Comparison of ENCODE assay signal across 28 cellular contexts in the genomic region with DNA sequence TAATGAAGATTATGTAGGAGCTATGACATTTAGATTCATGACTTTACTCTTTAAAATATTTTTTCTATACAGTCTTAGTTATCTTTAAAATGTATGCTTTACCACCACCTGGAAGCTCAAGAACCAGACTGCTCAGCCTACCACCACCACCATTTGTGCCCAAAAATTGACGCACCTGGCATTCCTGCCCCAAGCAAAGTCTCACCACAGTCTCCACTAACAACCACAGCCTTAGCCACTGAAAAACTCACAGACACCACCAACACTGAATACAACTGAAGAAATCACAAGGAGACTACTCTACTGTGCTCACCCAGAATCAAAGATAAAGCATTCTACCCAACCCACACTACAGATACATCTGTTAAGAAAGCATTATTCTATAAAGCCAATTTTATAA.
"Had no signal": no experiment of that assay in that cellular context is flagged by ENCODE, and none has a peak within 500 bp of the region (broad histone marks: within the 10 kb centered on the region; RNA-seq: fewer than 3 reads in every experiment).

No MANE protein-coding gene starts in this region.

- H3K79me2 ChIP-seq: parathyroid adenoma had no signal

- H3K4me3 ChIP-seq: neural progenitor cell, ovary, psoas muscle, right lobe of liver, sigmoid colon, smooth muscle cell, spleen, suprapubic skin, testis, tibial artery, transverse colon, upper lobe of right lung, uterus had no signal

- ATAC-seq: natural killer cell; psoas muscle; right cardiac atrium; stimulated activated memory B cell treated with anti-CD40 and anti-IgM and Interleukin-4, amounts not matched to agents 10 μg/mL and 1 μg/mL and 100 μg/mL, for 72 hours; stimulated activated naive CD8-positive, alpha-beta T cell treated with anti-CD3 and anti-CD28 coated beads, Interleukin-15, amount 100 ng/mL, for 72 hours; stimulated activated naive CD8-positive, alpha-beta T cell treated with anti-CD3 and anti-CD28 coated beads, Interleukin-15, Interleukin-2, amounts not matched to agents 100 U/mL and 50 U/mL, for 24 hours; upper lobe of right lung had no signal

- H2AFZ ChIP-seq: neural progenitor cell, parathyroid adenoma had no signal

- H3K9ac ChIP-seq: neural progenitor cell, parathyroid adenoma had no signal

- H3K27ac ChIP-seq: neural progenitor cell, ovary, parathyroid adenoma, psoas muscle, right lobe of liver, sigmoid colon, spleen, suprapubic skin, testis, tibial artery, transverse colon, upper lobe of right lung, uterus had no signal

- H3K9me3 ChIP-seq: ovary, right lobe of liver, testis, upper lobe of right lung, uterus had no signal

- DNase-seq: natural killer cell; occipital lobe; ovary; posterior cingulate gyrus; psoas muscle; right cardiac atrium; right lobe of liver; sigmoid colon; spleen; stimulated activated CD4-positive, alpha-beta T cell treated with anti-CD3 and anti-CD28 coated beads, Interleukin-12 subunit alpha, Interleukin-12 subunit beta, amount 100 ng/mL, for 4 hours; stimulated activated CD4-positive, alpha-beta T cell treated with anti-CD3 and anti-CD28 coated beads, Interleukin-1b, Interleukin-23, amount 100 ng/mL, for 48 hours; stimulated activated CD4-positive, alpha-beta T cell treated with anti-CD3 and anti-CD28 coated beads, Interleukin-4, amount 100 ng/mL, for 1 hour; stimulated activated CD4-positive, alpha-beta T cell treated with anti-CD3 and anti-CD28 coated beads, Interleukin-4, amount 100 ng/mL, for 4 hours; stimulated activated CD8-positive, alpha-beta memory T cell treated with anti-CD3 and anti-CD28 coated beads, Interleukin-4, amount 100 ng/mL, for 48 hours; stimulated activated naive CD4-positive, alpha-beta T cell; stimulated activated naive CD8-positive, alpha-beta T cell treated with anti-CD3 and anti-CD28 coated beads, Interleukin-15, amount 100 ng/mL, for 72 hours; stimulated activated naive CD8-positive, alpha-beta T cell treated with anti-CD3 and anti-CD28 coated beads, Interleukin-15, Interleukin-2, amounts not matched to agents 100 U/mL and 50 U/mL, for 24 hours; substantia nigra; testis; tibial artery; transverse colon; upper lobe of right lung; uterus had no signal

- H3K36me3 ChIP-seq: neural progenitor cell, ovary, right lobe of liver, sigmoid colon, spleen, suprapubic skin, tibial artery, transverse colon, upper lobe of right lung, uterus had no signal

- H3K4me1 ChIP-seq: neural progenitor cell, parathyroid adenoma, psoas muscle, sigmoid colon, spleen, suprapubic skin, testis, tibial artery, transverse colon, upper lobe of right lung, uterus had no signal

- H3K4me2 ChIP-seq: neural progenitor cell, smooth muscle cell had no signal

- H3K27me3 ChIP-seq: neural progenitor cell, ovary, right lobe of liver, sigmoid colon, testis, transverse colon, uterus had no signal
